ENCODE assay signal across 11 cellular contexts in genomic region chr1:231629132-231629531, GRCh38. TPM values are rescaled to one million over a fixed set of nuclear protein-coding genes. Genes with fewer than 3 reads are reported as not detected.
A peak's percentile ranks its signal among the peaks of the same experiment; 100 is the strongest.
DNase-seq lines count a peak whose midpoint lies in the region; ATAC-seq, FAIRE-seq and TF ChIP-seq lines count a peak whose summit lies in the region.
"Had no signal": no experiment of that assay in that cellular context is flagged by ENCODE, and none has a peak within 500 bp of the region (broad histone marks: within the 10 kb centered on the region; RNA-seq: fewer than 3 reads in every experiment).

No MANE protein-coding gene starts in this region.

- WGBS in spleen, 5 donors: 35 to 50% (median 48%) methylated on average over 6 of the region's 6 CpGs
- 53 to 78% (median 71%) methylated on average over 6 of the region's 6 CpGs for WGBS in small intestine, 3 donors

- H3K36me3 ChIP-seq in SK-N-MC (ENCODE audit: insufficient read depth, low read length) (no peaks in the 10 kb centered on the region), spleen (peaks cover 0 to 11% (median 0%) of the 10 kb centered on the region in 6 donors), small intestine (ENCODE audit: control insufficient read depth in 2 of 2, insufficient read depth in 2 of 2, low read length in 2 of 2) (no peaks in the 10 kb centered on the region)

- H3K9me3 ChIP-seq in SK-N-MC (ENCODE audit: low read depth, low read length) (no peaks in the 10 kb centered on the region), spleen (no peaks in the 10 kb centered on the region), small intestine (ENCODE audit: control insufficient read depth, low read depth) (no peaks in the 10 kb centered on the region)

- DNase-seq in activated CD4-positive, alpha-beta T cell treated with anti-CD3 and anti-CD28 coated beads for 48 hours: peak; percentile 21
- no peak for DNase-seq in activated CD4-positive, alpha-beta T cell treated with anti-CD3 and anti-CD28 coated beads, Interleukin-2, amount 50 U/mL, for 48 hours
- no peak for DNase-seq in SK-N-MC (ENCODE audit: low read depth, low spot score)
- DNase-seq in spleen: no peak
- no peak for DNase-seq in small intestine
- DNase-seq in GM19240 (ENCODE audit: insufficient read length, low spot score): no peak

- H3K27me3 ChIP-seq in spleen (replicated peaks in 1 of 7) (no peaks in the 10 kb centered on the region), small intestine (ENCODE audit: control insufficient read depth in 2 of 2, insufficient read depth in 2 of 2, low read length in 2 of 2) (no peaks in the 10 kb centered on the region)

- no peak for TF ChIP-seq CTCF in spleen (IDR thresholded peaks at IDR 0.05 in 8 of 11, conservative IDR thresholded peaks at IDR 0.05 in 3 of 11)

- no peak for FAIRE-seq in small intestine (lab: Jason Lieb, UNC)
- FAIRE-seq: A204.1 had no signal

- ATAC-seq in esophagus mucosa: peak; percentile 71
- no peak for ATAC-seq in HG03354 (IDR thresholded peaks at IDR 0.05; ENCODE audit: poor library complexity, severe bottlenecking, unreplicated experiment)
- ATAC-seq: HCT116 had no signal

- peaks cover 26 to 58% (median 34%) of the 10 kb centered on the region in 6 donors for H3K4me1 ChIP-seq in spleen
- H3K4me1 ChIP-seq in small intestine (ENCODE audit: control insufficient read depth in 2 of 2, insufficient read depth in 1 of 2, low read depth in 1 of 2, low read length in 1 of 2): no peaks in the 10 kb centered on the region

- intact Hi-C loops in spleen (cut with DNase I; ENCODE audit: low total_unique reads): no loop called here

- TF ChIP-seq POLR2A in spleen (IDR thresholded peaks at IDR 0.05): no peak

- no peak overlapping the region for H3K9ac ChIP-seq in SK-N-MC (ENCODE audit: insufficient read length)

- H3K27ac ChIP-seq in SK-N-MC (peak overlapping the region; percentile 64; the same call in 1 of the 2 replicates), spleen (peak overlapping the region in 6 of 8 donors; percentile 14 to 95 (median 89)), small intestine (ENCODE audit: low read depth in 1 of 2, low read length in 1 of 2) (no peak overlapping the region)

- H3K4me3 ChIP-seq in SK-N-MC (peak overlapping the region; percentile 61), spleen (no peak overlapping the region), small intestine (ENCODE audit: low read depth in 1 of 2, low read length in 2 of 2) (no peak overlapping the region)
- H3K4me3 ChIP-seq: lung had no signal

RNA-seq across cellular contexts. Expression of gene DISC1, which starts 2.5 kb away (rescaled TPM):
- total RNA-seq in esophagus mucosa (2.4 TPM), spleen (10 to 100 TPM; 13.8 to 36.4 (median 29.5) TPM)
- polyA plus RNA-seq in spleen (1 to 10 TPM in 2 of 3 donors, under 1 TPM in 1; 0.89 to 1.4 (median 1.1) TPM), small intestine (under 1 TPM in 2 of 3 donors, not detected in 1; 0.27 to 0.85 TPM)

Comparison
In these comparisons a context has a peak if more than half of its experiments do, and no peak if none do; other contexts are left out.
1. H3K27ac ChIP-seq: peak in SK-N-MC (single experiment) and spleen (6 of 8); none in small intestine (0 of 2).